Comparison of ENCODE assay signal across 13 cellular contexts in the genomic region with DNA sequence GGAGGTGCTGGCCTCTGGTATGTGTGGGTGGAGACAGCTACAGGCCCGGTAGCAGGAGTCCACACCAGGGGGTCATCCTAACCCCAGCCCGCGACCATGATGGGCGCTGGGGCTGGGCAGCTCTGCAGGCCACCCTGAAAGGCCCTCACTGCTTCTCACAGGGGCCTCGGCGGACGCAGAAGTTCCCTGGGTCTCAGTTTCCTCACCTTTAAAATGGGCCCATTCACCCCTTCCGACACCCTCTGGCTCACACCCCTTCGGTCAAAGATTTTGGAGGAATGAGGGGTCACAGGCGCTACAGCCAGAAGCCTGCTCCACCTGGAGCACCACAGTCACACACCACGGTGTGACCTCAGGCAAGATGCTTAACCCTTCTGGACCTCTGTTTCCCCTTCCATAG. TPM values are rescaled to one million over a fixed set of nuclear protein-coding genes. Genes with fewer than 3 reads are reported as not detected.
DNase-seq lines count a peak whose midpoint lies in the region; ATAC-seq and TF ChIP-seq lines count a peak whose summit lies in the region.
"Had no signal": no experiment of that assay in that cellular context is flagged by ENCODE, and none has a peak within 500 bp of the region (broad histone marks: within the 10 kb centered on the region; RNA-seq: fewer than 3 reads in every experiment).

No MANE protein-coding gene starts in this region.

- H3K4me3 ChIP-seq in coronary artery, result peak overlapping the region; percentile 42
- H3K4me3 ChIP-seq in mesodermal cell (ENCODE audit: extremely low read depth, insufficient read depth, low read length, poor library complexity, severe bottlenecking), result no peak overlapping the region
- peak overlapping the region in 1 of 2 donors; percentile 43 for H3K4me3 ChIP-seq in tibial artery

- H3K36me3 Mint-ChIP-seq in naive thymus-derived CD8-positive, alpha-beta T cell, result no peaks in the 10 kb centered on the region
- H3K36me3 Mint-ChIP-seq: stimulated activated memory B cell treated with anti-CD40 and anti-IgM and Interleukin-4, amounts not matched to agents 10 μg/mL and 1 μg/mL and 100 μg/mL, for 72 hours had no signal

- intact Hi-C loops in tibial artery (cut with DNase I; ENCODE audit: low total_unique reads), result no loop called here

- no peak for ATAC-seq in HG03280 (IDR thresholded peaks at IDR 0.05; ENCODE audit: unreplicated experiment)
- no peak for ATAC-seq in naive thymus-derived CD8-positive, alpha-beta T cell
- ATAC-seq: stimulated activated memory B cell treated with anti-CD40 and anti-IgM and Interleukin-4, amounts not matched to agents 10 μg/mL and 1 μg/mL and 100 μg/mL, for 72 hours had no signal

- H3K27ac ChIP-seq in coronary artery, result peak overlapping the region; percentile 79 to 98
- H3K27ac ChIP-seq in mesodermal cell (ENCODE audit: low read depth, low read length, severe bottlenecking), result peak overlapping the region; percentile 93
- H3K27ac ChIP-seq in tibial artery, result peak overlapping the region; percentile 88 to 90
- H3K27ac ChIP-seq: neutrophil had no signal

- peak; percentile 31 for DNase-seq in M059J (ENCODE audit: low read depth)
- no peak for DNase-seq in coronary artery (ENCODE audit: low spot score)
- DNase-seq in tibial artery, result no peak
- no peak for DNase-seq in MV-4-11 (lab: John Stamatoyannopoulos, UW)
- no peak for DNase-seq in naive thymus-derived CD8-positive, alpha-beta T cell
- DNase-seq: activated CD4-positive, alpha-beta T cell treated with anti-CD3 and anti-CD28 coated beads, Interleukin-2, amount 50 U/mL, for 4 hours had no signal

- peaks cover 41% of the 10 kb centered on the region for H3K36me3 ChIP-seq in mesodermal cell (ENCODE audit: control insufficient read depth, insufficient read depth, low read length)
- H3K36me3 ChIP-seq in tibial artery, result no peaks in the 10 kb centered on the region
- H3K36me3 ChIP-seq: neutrophil had no signal

- TF ChIP-seq CTCF in coronary artery (IDR thresholded peaks at IDR 0.05) (no peak), tibial artery (IDR thresholded peaks at IDR 0.05) (no peak)

- H3K4me1 Mint-ChIP-seq in naive thymus-derived CD8-positive, alpha-beta T cell, result peaks cover 12 to 57% (median 19%) of the 10 kb centered on the region in 4 donors

- WGBS in mesodermal cell (ENCODE audit: insufficient coverage in 2 of 2), 2 experiments, result 80 to 88% methylated on average over 10 to 11 of the region's 11 CpGs

- H3K9me3 ChIP-seq in mesodermal cell (ENCODE audit: control insufficient read depth, low read length) (no peaks in the 10 kb centered on the region), tibial artery (no peaks in the 10 kb centered on the region)
- H3K9me3 ChIP-seq: neutrophil had no signal

- POLR2A ChIA-PET in naive thymus-derived CD8-positive, alpha-beta T cell (lab: Charles Lee), result interaction anchor here (0.6 to 1.2 kb wide), 3 partner anchors 8 to 434 kb away, joined by 3 to 4 read pairs (median 4); no protein-coding TSS in a partner anchor

- H3K27me3 Mint-ChIP-seq in naive thymus-derived CD8-positive, alpha-beta T cell, result peaks cover 0 to 14% (median 6%) of the 10 kb centered on the region in 5 donors
- H3K27me3 Mint-ChIP-seq: central memory CD8-positive, alpha-beta T cell had no signal

- H3K9me3 Mint-ChIP-seq in naive thymus-derived CD8-positive, alpha-beta T cell, result no peaks in the 10 kb centered on the region
- H3K9me3 Mint-ChIP-seq: central memory CD8-positive, alpha-beta T cell; stimulated activated memory B cell treated with anti-CD40 and anti-IgM and Interleukin-4, amounts not matched to agents 10 μg/mL and 1 μg/mL and 100 μg/mL, for 72 hours; T-helper 1 cell treated with Interleukin-12 subunit alpha and Interleukin-12 subunit beta and Interleukin-4 antibody, amounts not matched to agents 30 μg/mL and 1 μg/mL, for 36 hours had no signal

- H3K4me3 Mint-ChIP-seq in naive thymus-derived CD8-positive, alpha-beta T cell, result peak overlapping the region in 1 of 10 donors; percentile 41
- H3K4me3 Mint-ChIP-seq: central memory CD8-positive, alpha-beta T cell; stimulated activated memory B cell treated with anti-CD40 and anti-IgM and Interleukin-4, amounts not matched to agents 10 μg/mL and 1 μg/mL and 100 μg/mL, for 72 hours; T-helper 1 cell treated with Interleukin-12 subunit alpha and Interleukin-12 subunit beta and Interleukin-4 antibody, amounts not matched to agents 30 μg/mL and 1 μg/mL, for 36 hours had no signal

- peak overlapping the region in 2 of 10 donors; percentile 35 to 37 for H3K27ac Mint-ChIP-seq in naive thymus-derived CD8-positive, alpha-beta T cell
- H3K27ac Mint-ChIP-seq: stimulated activated memory B cell treated with anti-CD40 and anti-IgM and Interleukin-4, amounts not matched to agents 10 μg/mL and 1 μg/mL and 100 μg/mL, for 72 hours; T-helper 1 cell treated with Interleukin-12 subunit alpha and Interleukin-12 subunit beta and Interleukin-4 antibody, amounts not matched to agents 30 μg/mL and 1 μg/mL, for 36 hours had no signal

- H3K4me1 ChIP-seq in mesodermal cell (ENCODE audit: control insufficient read depth, insufficient read depth, low read length, poor library complexity, severe bottlenecking) (peaks cover 91% of the 10 kb centered on the region), tibial artery (peaks cover 12 to 99% (median 95%) of the 10 kb centered on the region in 4 donors)

- H3K27me3 ChIP-seq in tibial artery, result no peaks in the 10 kb centered on the region

RNA-seq across cellular contexts. Expression of a gene that starts 8.0 kb away (rescaled TPM):
- 76.9 and 126 TPM in 2 replicates for total RNA-seq in M059J (2014; rRNA removed; shearing (Covaris generic))
- polyA plus RNA-seq in mesodermal cell (2013, experiment 1 of 2), result 443 TPM
- polyA plus RNA-seq in mesodermal cell (2013, experiment 2 of 2), result 298 TPM
- total RNA-seq in naive thymus-derived CD8-positive, alpha-beta T cell, result 10 to 100 TPM in 1 of 2 experiments, 1 to 10 TPM in 1; 7.4 to 11.3 TPM
- 1 to 10 TPM in 1 of 3 donors, under 1 TPM in 2; 0.25 to 1.2 (median 0.30) TPM for polyA plus RNA-seq in naive thymus-derived CD8-positive, alpha-beta T cell

RNA-seq across cellular contexts. Expression of a gene that starts 55.5 kb away (rescaled TPM):
- not detected in 2 replicates for total RNA-seq in M059J (2014; rRNA removed; shearing (Covaris generic))
- polyA plus RNA-seq in mesodermal cell (2013, experiment 1 of 2), result 2.0 TPM
- polyA plus RNA-seq in mesodermal cell (2013, experiment 2 of 2), result 3.0 TPM
- total RNA-seq in naive thymus-derived CD8-positive, alpha-beta T cell, result not detected
- polyA plus RNA-seq in naive thymus-derived CD8-positive, alpha-beta T cell, result not detected
- polyA plus RNA-seq: keratinocyte had no signal
